ENCODE assay signal across 1 cellular context in the genomic region with DNA sequence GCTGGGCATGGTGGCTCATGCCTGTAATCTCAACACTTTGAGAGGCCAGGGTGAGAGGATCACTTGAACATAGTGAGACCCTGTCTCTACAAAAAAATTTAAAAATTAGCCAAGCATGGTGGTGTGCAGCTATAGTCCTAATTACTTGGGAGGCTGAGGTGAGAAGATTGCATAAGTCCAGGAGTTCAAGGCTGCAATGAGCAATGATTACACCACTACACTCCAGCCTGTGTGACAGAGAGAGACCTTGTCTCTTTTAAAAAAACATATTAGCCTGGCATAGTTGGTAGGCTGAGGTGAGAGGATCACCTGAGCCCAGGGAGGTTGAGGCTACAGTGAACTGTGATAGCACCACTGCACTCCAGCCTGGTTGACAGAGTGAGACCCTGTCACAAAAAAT.
TF ChIP-seq lines count a peak whose summit lies in the region.

No MANE protein-coding gene starts in this region.

TF ChIP-seq in HepG2, 621 proteins besides CTCF, POLR2A, EP300 and RAD21 (continued from another document):
- TF ChIP-seq, protein P1, sequence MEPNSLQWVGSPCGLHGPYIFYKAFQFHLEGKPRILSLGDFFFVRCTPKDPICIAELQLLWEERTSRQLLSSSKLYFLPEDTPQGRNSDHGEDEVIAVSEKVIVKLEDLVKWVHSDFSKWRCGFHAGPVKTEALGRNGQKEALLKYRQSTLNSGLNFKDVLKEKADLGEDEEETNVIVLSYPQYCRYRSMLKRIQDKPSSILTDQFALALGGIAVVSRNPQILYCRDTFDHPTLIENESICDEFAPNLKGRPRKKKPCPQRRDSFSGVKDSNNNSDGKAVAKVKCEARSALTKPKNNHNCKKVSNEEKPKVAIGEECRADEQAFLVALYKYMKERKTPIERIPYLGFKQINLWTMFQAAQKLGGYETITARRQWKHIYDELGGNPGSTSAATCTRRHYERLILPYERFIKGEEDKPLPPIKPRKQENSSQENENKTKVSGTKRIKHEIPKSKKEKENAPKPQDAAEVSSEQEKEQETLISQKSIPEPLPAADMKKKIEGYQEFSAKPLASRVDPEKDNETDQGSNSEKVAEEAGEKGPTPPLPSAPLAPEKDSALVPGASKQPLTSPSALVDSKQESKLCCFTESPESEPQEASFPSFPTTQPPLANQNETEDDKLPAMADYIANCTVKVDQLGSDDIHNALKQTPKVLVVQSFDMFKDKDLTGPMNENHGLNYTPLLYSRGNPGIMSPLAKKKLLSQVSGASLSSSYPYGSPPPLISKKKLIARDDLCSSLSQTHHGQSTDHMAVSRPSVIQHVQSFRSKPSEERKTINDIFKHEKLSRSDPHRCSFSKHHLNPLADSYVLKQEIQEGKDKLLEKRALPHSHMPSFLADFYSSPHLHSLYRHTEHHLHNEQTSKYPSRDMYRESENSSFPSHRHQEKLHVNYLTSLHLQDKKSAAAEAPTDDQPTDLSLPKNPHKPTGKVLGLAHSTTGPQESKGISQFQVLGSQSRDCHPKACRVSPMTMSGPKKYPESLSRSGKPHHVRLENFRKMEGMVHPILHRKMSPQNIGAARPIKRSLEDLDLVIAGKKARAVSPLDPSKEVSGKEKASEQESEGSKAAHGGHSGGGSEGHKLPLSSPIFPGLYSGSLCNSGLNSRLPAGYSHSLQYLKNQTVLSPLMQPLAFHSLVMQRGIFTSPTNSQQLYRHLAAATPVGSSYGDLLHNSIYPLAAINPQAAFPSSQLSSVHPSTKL (CRISPR knock-in tag; IDR thresholded peaks at IDR 0.05), result peak; percentile 66
- TF ChIP-seq THAP11 (CRISPR knock-in tag; IDR thresholded peaks at IDR 0.05) (no peak), PBX3 (CRISPR knock-in tag; IDR thresholded peaks at IDR 0.05; ENCODE audit: borderline replicate concordance) (no peak), SRF (IDR thresholded peaks at IDR 0.05; ENCODE audit: low read depth, low read length) (no peak), POLR2AphosphoS5 (IDR thresholded peaks at IDR 0.05; ENCODE audit: low read depth, low read length) (no peak), GATA4 (IDR thresholded peaks at IDR 0.05; ENCODE audit: borderline replicate concordance, low read depth) (no peak), SOX13 (IDR thresholded peaks at IDR 0.05) (no peak), SOX13 (CRISPR knock-in tag; conservative IDR thresholded peaks at IDR 0.05 in 1 of 2, IDR thresholded peaks at IDR 0.05 in 1 of 2) (peak in 1 of 2 experiments; percentile 44; a peak in 1 of 4 replicates), NCOR1 (IDR thresholded peaks at IDR 0.05; ENCODE audit: borderline replicate concordance, low read length) (peak; percentile 33; the same call in 1 of the 2 replicates), AHDC1 (CRISPR knock-in tag; IDR thresholded peaks at IDR 0.05; ENCODE audit: borderline replicate concordance) (0 out of 2 replicates have a peak, but pooled peaks have one; percentile 29), RARA (CRISPR knock-in tag; IDR thresholded peaks at IDR 0.05) (peak; percentile 64), HES4 (CRISPR knock-in tag; IDR thresholded peaks at IDR 0.05; ENCODE audit: borderline replicate concordance) (no peak), FOXA3 (CRISPR knock-in tag; IDR thresholded peaks at IDR 0.05) (0 out of 2 replicates have a peak, but pooled peaks have one; percentile 21), MZF1 (CRISPR knock-in tag; IDR thresholded peaks at IDR 0.05; ENCODE audit: borderline replicate concordance) (no peak), HMG20B (CRISPR knock-in tag; conservative IDR thresholded peaks at IDR 0.05) (no peak), ZMYM4 (CRISPR knock-in tag; IDR thresholded peaks at IDR 0.05) (peak; percentile 45; the same call in 1 of the 2 replicates), SAP130 (CRISPR knock-in tag; IDR thresholded peaks at IDR 0.05; ENCODE audit: low read depth) (peak; percentile 26; the same call in 1 of the 2 replicates), HDAC2 (CRISPR knock-in tag; IDR thresholded peaks at IDR 0.05) (peak; percentile 39; the same call in 1 of the 2 replicates), FOSL2 (CRISPR knock-in tag; IDR thresholded peaks at IDR 0.05) (0 out of 2 replicates have a peak, but pooled peaks have one; percentile 15), ZNF362 (CRISPR knock-in tag; IDR thresholded peaks at IDR 0.05; ENCODE audit: borderline replicate concordance) (peak; percentile 65; the same call in 1 of the 2 replicates), ZKSCAN5 (CRISPR knock-in tag; IDR thresholded peaks at IDR 0.05) (no peak), ZNF563 (CRISPR knock-in tag; IDR thresholded peaks at IDR 0.05) (no peak), IRX3 (CRISPR knock-in tag; IDR thresholded peaks at IDR 0.05; ENCODE audit: borderline replicate concordance, low read depth) (no peak), ZNF451 (CRISPR knock-in tag; IDR thresholded peaks at IDR 0.05) (no peak), NR2C2 (CRISPR knock-in tag; IDR thresholded peaks at IDR 0.05; ENCODE audit: borderline replicate concordance) (peak; percentile 74), PHF5A (CRISPR knock-in tag; IDR thresholded peaks at IDR 0.05; ENCODE audit: low read depth, unreplicated experiment) (no peak), ZGPAT (CRISPR knock-in tag; IDR thresholded peaks at IDR 0.05) (0 out of 2 replicates have a peak, but pooled peaks have one; percentile 33), ZBTB14 (CRISPR knock-in tag; IDR thresholded peaks at IDR 0.05) (no peak), HNF4A (CRISPR knock-in tag; IDR thresholded peaks at IDR 0.05) (peak; percentile 75), TBX3 (IDR thresholded peaks at IDR 0.05; ENCODE audit: borderline replicate concordance) (peak; percentile 81; the same call in 1 of the 2 replicates), MIXL1 (CRISPR knock-in tag; IDR thresholded peaks at IDR 0.05) (peak; percentile 82), CCAR2 (optimal IDR thresholded peaks at IDR 0.05; ENCODE audit: low read depth, low read length) (no peak)
- TF ChIP-seq, protein P2, sequence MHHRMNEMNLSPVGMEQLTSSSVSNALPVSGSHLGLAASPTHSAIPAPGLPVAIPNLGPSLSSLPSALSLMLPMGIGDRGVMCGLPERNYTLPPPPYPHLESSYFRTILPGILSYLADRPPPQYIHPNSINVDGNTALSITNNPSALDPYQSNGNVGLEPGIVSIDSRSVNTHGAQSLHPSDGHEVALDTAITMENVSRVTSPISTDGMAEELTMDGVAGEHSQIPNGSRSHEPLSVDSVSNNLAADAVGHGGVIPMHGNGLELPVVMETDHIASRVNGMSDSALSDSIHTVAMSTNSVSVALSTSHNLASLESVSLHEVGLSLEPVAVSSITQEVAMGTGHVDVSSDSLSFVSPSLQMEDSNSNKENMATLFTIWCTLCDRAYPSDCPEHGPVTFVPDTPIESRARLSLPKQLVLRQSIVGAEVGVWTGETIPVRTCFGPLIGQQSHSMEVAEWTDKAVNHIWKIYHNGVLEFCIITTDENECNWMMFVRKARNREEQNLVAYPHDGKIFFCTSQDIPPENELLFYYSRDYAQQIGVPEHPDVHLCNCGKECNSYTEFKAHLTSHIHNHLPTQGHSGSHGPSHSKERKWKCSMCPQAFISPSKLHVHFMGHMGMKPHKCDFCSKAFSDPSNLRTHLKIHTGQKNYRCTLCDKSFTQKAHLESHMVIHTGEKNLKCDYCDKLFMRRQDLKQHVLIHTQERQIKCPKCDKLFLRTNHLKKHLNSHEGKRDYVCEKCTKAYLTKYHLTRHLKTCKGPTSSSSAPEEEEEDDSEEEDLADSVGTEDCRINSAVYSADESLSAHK (CRISPR knock-in tag; IDR thresholded peaks at IDR 0.05; ENCODE audit: borderline replicate concordance), result no peak
- TF ChIP-seq, protein P3, sequence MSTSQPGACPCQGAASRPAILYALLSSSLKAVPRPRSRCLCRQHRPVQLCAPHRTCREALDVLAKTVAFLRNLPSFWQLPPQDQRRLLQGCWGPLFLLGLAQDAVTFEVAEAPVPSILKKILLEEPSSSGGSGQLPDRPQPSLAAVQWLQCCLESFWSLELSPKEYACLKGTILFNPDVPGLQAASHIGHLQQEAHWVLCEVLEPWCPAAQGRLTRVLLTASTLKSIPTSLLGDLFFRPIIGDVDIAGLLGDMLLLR (CRISPR knock-in tag; IDR thresholded peaks at IDR 0.05), result no peak
- TF ChIP-seq, protein P4, sequence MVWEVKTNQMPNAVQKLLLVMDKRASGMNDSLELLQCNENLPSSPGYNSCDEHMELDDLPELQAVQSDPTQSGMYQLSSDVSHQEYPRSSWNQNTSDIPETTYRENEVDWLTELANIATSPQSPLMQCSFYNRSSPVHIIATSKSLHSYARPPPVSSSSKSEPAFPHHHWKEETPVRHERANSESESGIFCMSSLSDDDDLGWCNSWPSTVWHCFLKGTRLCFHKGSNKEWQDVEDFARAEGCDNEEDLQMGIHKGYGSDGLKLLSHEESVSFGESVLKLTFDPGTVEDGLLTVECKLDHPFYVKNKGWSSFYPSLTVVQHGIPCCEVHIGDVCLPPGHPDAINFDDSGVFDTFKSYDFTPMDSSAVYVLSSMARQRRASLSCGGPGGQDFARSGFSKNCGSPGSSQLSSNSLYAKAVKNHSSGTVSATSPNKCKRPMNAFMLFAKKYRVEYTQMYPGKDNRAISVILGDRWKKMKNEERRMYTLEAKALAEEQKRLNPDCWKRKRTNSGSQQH (CRISPR knock-in tag; IDR thresholded peaks at IDR 0.05; ENCODE audit: low read depth), result no peak
